In genomic region chr2:121648206-121648605, GRCh38 we compare ENCODE assay signal across 8 cellular contexts. TPM values are rescaled to one million over a fixed set of nuclear protein-coding genes. Genes with fewer than 3 reads are reported as not detected.
A peak's percentile ranks its signal among the peaks of the same experiment; 100 is the strongest.
DNase-seq lines count a peak whose midpoint lies in the region; ATAC-seq, FAIRE-seq and TF ChIP-seq lines count a peak whose summit lies in the region.

No MANE protein-coding gene starts in this region.

- H3K36me3 Mint-ChIP-seq in astrocyte (ENCODE audit: low read depth, unreplicated experiment), result no peaks in the 10 kb centered on the region

- H3K27me3 Mint-ChIP-seq in astrocyte (ENCODE audit: low read depth, unreplicated experiment), result no peaks in the 10 kb centered on the region

- no peaks in the 10 kb centered on the region for H3K36me3 ChIP-seq in astrocyte (ENCODE audit: insufficient read depth, low read length)
- no peaks in the 10 kb centered on the region for H3K36me3 ChIP-seq in vagina

- peaks cover 5% of the 10 kb centered on the region for H3K4me1 Mint-ChIP-seq in astrocyte (ENCODE audit: low read depth, unreplicated experiment)

- peak overlapping the region; percentile 91 for H3K9ac ChIP-seq in astrocyte (ENCODE audit: low read length)

- DNase-seq in astrocyte (ENCODE audit: low read depth) (peak; percentile 38), lower leg skin (ENCODE audit: low spot score in 2 of 2) (no peak), vagina (ENCODE audit: extremely low spot score in 2 of 2) (no peak), foreskin melanocyte (no peak), NK-92 (lab: John Stamatoyannopoulos, UW; ENCODE audit: unreplicated experiment) (no peak), germinal center (ENCODE audit: low spot score) (no peak)

- peak overlapping the region; percentile 94 for H3K4me3 Mint-ChIP-seq in astrocyte (ENCODE audit: unreplicated experiment)

- TF ChIP-seq CTCF in astrocyte (IDR thresholded peaks at IDR 0.05; ENCODE audit: insufficient read depth, low read depth, low read length), result no peak
- no peak for TF ChIP-seq CTCF in lower leg skin (IDR thresholded peaks at IDR 0.05)
- no peak for TF ChIP-seq CTCF in vagina (IDR thresholded peaks at IDR 0.05)

- no peaks in the 10 kb centered on the region for H3K9me3 Mint-ChIP-seq in astrocyte (ENCODE audit: unreplicated experiment)

- H3K9me3 ChIP-seq in astrocyte (ENCODE audit: insufficient read depth, low read depth, low read length), result no peaks in the 10 kb centered on the region
- H3K9me3 ChIP-seq in vagina, result no peaks in the 10 kb centered on the region

- peak overlapping the region; percentile 87 for H3K4me2 ChIP-seq in astrocyte (ENCODE audit: low read length)

- H3K27ac Mint-ChIP-seq in astrocyte (ENCODE audit: unreplicated experiment), result peak overlapping the region; percentile 61

- no peak for TF ChIP-seq POLR2A in lower leg skin (IDR thresholded peaks at IDR 0.05)
- no peak for TF ChIP-seq POLR2A in vagina (IDR thresholded peaks at IDR 0.05)

- intact Hi-C loops in lower leg skin (cut with DNase I; ENCODE audit: low total_unique reads) (no loop called here), vagina (cut with DNase I) (loop anchor here (2.0 kb wide), 1 partner anchor 117 kb away; the partner anchor contains the start of gene RNU4ATAC)

- H4K20me1 ChIP-seq in astrocyte (ENCODE audit: insufficient read depth, low read length), result peaks cover 28% of the 10 kb centered on the region

- peak; percentile 7 for ATAC-seq in HG03280 (IDR thresholded peaks at IDR 0.05; ENCODE audit: unreplicated experiment)

- WGBS in lower leg skin, 2 donors, result 5 to 9% methylated on average over 9 of the region's 9 CpGs

- peak overlapping the region; percentile 93 for H3K27ac ChIP-seq in astrocyte (ENCODE audit: low read depth, low read length)
- H3K27ac ChIP-seq in vagina, result peak overlapping the region; percentile 97

- peaks cover 84% of the 10 kb centered on the region for H3K79me2 ChIP-seq in astrocyte (ENCODE audit: insufficient read depth, low read length)

- H2AFZ ChIP-seq in astrocyte (ENCODE audit: low read depth, low read length), result peak overlapping the region; percentile 74

- FAIRE-seq in astrocyte (lab: Jason Lieb, UNC), result no peak

- H3K27me3 ChIP-seq in astrocyte (ENCODE audit: insufficient read depth, low read length) (no peaks in the 10 kb centered on the region), vagina (no peaks in the 10 kb centered on the region)

- H3K4me1 ChIP-seq in astrocyte (ENCODE audit: insufficient read depth, low read length) (peaks cover 16% of the 10 kb centered on the region), vagina (peaks cover 59% of the 10 kb centered on the region)

- H3K4me3 ChIP-seq in GM08714 (ENCODE audit: low read length) (peak overlapping the region; percentile 93), astrocyte (ENCODE audit: insufficient read depth, low read depth, low read length) (peak overlapping the region; percentile 83), lower leg skin (ENCODE audit: low read depth, poor library complexity, severe bottlenecking) (peak overlapping the region; percentile 96), vagina (peak overlapping the region; percentile 85 to 94)

RNA-seq across cellular contexts. Expression of gene CLASP1, which starts 1.1 kb away (rescaled TPM):
- total RNA-seq in astrocyte (50.6 and 56.7 TPM in 2 replicates), lower leg skin (10 to 100 TPM; 56.8 to 88.4 (median 69.0) TPM), vagina (90.4 TPM)
